ENCODE assay signal across 11 cellular contexts in genomic region chr5:2029206-2029605, GRCh38.
"Had no signal": no experiment of that assay in that cellular context is flagged by ENCODE, and none has a peak within 500 bp of the region (broad histone marks: within the 10 kb centered on the region; RNA-seq: fewer than 3 reads in every experiment).

No MANE protein-coding gene starts in this region.

- H3K27me3 ChIP-seq: tibial nerve had no signal

- DNase-seq: activated B cell treated with CpG ODN at 0.5 μM for 24 hours; activated CD4-positive, alpha-beta T cell treated with anti-CD3 and anti-CD28 coated beads, Interleukin-2, amount 10 ng/mL, durations not matched to agents 24 days and 14 days; activated naive CD4-positive, alpha-beta T cell treated with anti-CD3 and anti-CD28 coated beads, Interleukin-2, amount 50 U/mL, for 16 hours; activated T-cell treated with anti-CD3 and anti-CD28 coated beads for 4 hours; effector memory CD4-positive, alpha-beta T cell; islet precursor cell; left ventricle myocardium superior; nephron progenitor cell; psoas muscle; stimulated activated CD4-positive, alpha-beta T cell treated with anti-CD3 and anti-CD28 coated beads, Interleukin-4, amount 100 ng/mL, for 24 hours had no signal

- H3K36me3 ChIP-seq: tibial nerve had no signal

- H3K9me3 ChIP-seq: psoas muscle had no signal

- H3K27ac ChIP-seq: psoas muscle, tibial nerve had no signal

- H3K4me1 ChIP-seq: psoas muscle, tibial nerve had no signal

- H3K4me3 ChIP-seq: psoas muscle, tibial nerve had no signal
